1 cellular context compared by ENCODE assay signal in genomic region chr14:20632448-20632830, GRCh38.
TF ChIP-seq lines count a peak whose summit lies in the region.

No MANE protein-coding gene starts in this region.

TF ChIP-seq in HCT116, 20 proteins besides CTCF, POLR2A, EP300 and RAD21 (continued from another document):
- TF ChIP-seq FOSL1 (IDR thresholded peaks at IDR 0.05; ENCODE audit: low read depth) (no peak), ZFX (IDR thresholded peaks at IDR 0.05) (no peak), SIN3A (IDR thresholded peaks at IDR 0.05; ENCODE audit: low read depth) (no peak), CEBPB (IDR thresholded peaks at IDR 0.05; ENCODE audit: low read depth) (no peak), EGR1 (IDR thresholded peaks at IDR 0.05; ENCODE audit: low read depth) (no peak), JUND (IDR thresholded peaks at IDR 0.05) (no peak), MAX (IDR thresholded peaks at IDR 0.05) (no peak), REST (IDR thresholded peaks at IDR 0.05; ENCODE audit: low read depth) (no peak)
